1 cellular context compared by ENCODE assay signal in genomic region chrX:19670854-19671620, GRCh38.
TF ChIP-seq lines count a peak whose summit lies in the region.

No MANE protein-coding gene starts in this region.

TF ChIP-seq in A549, 52 proteins besides CTCF, POLR2A, EP300 and RAD21 (continued from another document):
- peak; percentile 4; the same call in 1 of the 2 replicates for TF ChIP-seq GATA3 (IDR thresholded peaks at IDR 0.05; ENCODE audit: borderline replicate concordance)
